ENCODE assay signal across 31 cellular contexts in genomic region chr7:52897708-52898107, GRCh38.
DNase-seq lines count a peak whose midpoint lies in the region; ATAC-seq and TF ChIP-seq lines count a peak whose summit lies in the region.
"Had no signal": no experiment of that assay in that cellular context is flagged by ENCODE, and none has a peak within 500 bp of the region (broad histone marks: within the 10 kb centered on the region; RNA-seq: fewer than 3 reads in every experiment).

No MANE protein-coding gene starts in this region.

- H4K20me1 ChIP-seq in osteoblast (ENCODE audit: insufficient read depth, low read length): no peaks in the 10 kb centered on the region

- no peak overlapping the region for H3K4me2 ChIP-seq in osteoblast (ENCODE audit: insufficient read depth, low read length)
- H3K4me2 ChIP-seq: A549, SK-N-SH had no signal

- TF ChIP-seq CTCF in astrocyte of the cerebellum (IDR thresholded peaks at IDR 0.05; ENCODE audit: low read depth, low read length, missing control alignments) (no peak), osteoblast (IDR thresholded peaks at IDR 0.05; ENCODE audit: extremely low read depth, low read depth, low read length) (no peak)

- H3K9me3 ChIP-seq in right cardiac atrium (ENCODE audit: control insufficient read depth, low read length) (no peaks in the 10 kb centered on the region), osteoblast (ENCODE audit: low read depth, low read length) (no peaks in the 10 kb centered on the region)
- H3K9me3 ChIP-seq: Caco-2, MG63, SK-N-SH had no signal

- H3K27me3 ChIP-seq in right cardiac atrium (ENCODE audit: control insufficient read depth, insufficient read depth) (no peaks in the 10 kb centered on the region), osteoblast (ENCODE audit: insufficient read depth, low read length) (no peaks in the 10 kb centered on the region)
- H3K27me3 ChIP-seq: MG63 had no signal

- H3K27ac ChIP-seq in right cardiac atrium (ENCODE audit: low read length): no peak overlapping the region
- H3K27ac ChIP-seq in osteoblast (ENCODE audit: low read depth, low read length): no peak overlapping the region
- H3K27ac ChIP-seq: A549, RWPE1 had no signal

- no peaks in the 10 kb centered on the region for H3K36me3 ChIP-seq in osteoblast (ENCODE audit: insufficient read depth, low read length)
- H3K36me3 ChIP-seq: MG63 had no signal

- DNase-seq in right cardiac atrium (peak; percentile 68 to 85 (median 81)), cardiac septum (ENCODE audit: low spot score) (no peak), astrocyte of the cerebellum (ENCODE audit: low read depth) (peak; percentile 26), osteoblast (ENCODE audit: insufficient read length, low spot score, missing footprints) (peak; percentile 13), ureter (ENCODE audit: low spot score) (peak; percentile 67), SHP77 treated with DMSO at 0.1 percent for 48 hours (lab: John Stamatoyannopoulos, UW) (no peak), medulla oblongata (ENCODE audit: extremely low spot score) (no peak), OCI-M2 (lab: John Stamatoyannopoulos, UW; ENCODE audit: unreplicated experiment) (no peak)
- DNase-seq: Caco-2; CD4-positive, alpha-beta memory T cell; DMS 273 treated with DMSO at 0.1 percent for 48 hours; DMS79; EL; GDM1; IMR-90; KG1; MG63; NCI-H1417; NCI-H1694; NCI-H2081 treated with DMSO at 0.1 percent for 48 hours; NCI-H2171 treated with DMSO at 0.1 percent for 48 hours; NCI-H345; NCI-H524; NCI-H748 treated with DMSO at 0.1 percent for 48 hours; NK-92 treated with Interleukin-12 subunit alpha and Interleukin-12 subunit beta, amount 100 ng/mL, for 24 hours; SK-N-SH; SW 1271 had no signal

- H3K4me3 ChIP-seq in right cardiac atrium (ENCODE audit: low read length) (no peak overlapping the region), astrocyte of the cerebellum (ENCODE audit: low read depth, low read length) (no peak overlapping the region), osteoblast (ENCODE audit: insufficient read depth, low read length) (no peak overlapping the region)
- H3K4me3 ChIP-seq: A549, GM12878, MG63 had no signal

- in situ Hi-C loops in astrocyte of the cerebellum (cut with HindIII; ENCODE audit: low sequenced_read_pairs): no loop called here

- 55% methylated on average over 5 of the region's 5 CpGs for WGBS in right cardiac atrium

- no peaks in the 10 kb centered on the region for H3K79me2 ChIP-seq in osteoblast (ENCODE audit: insufficient read depth, low read length)

- no peak overlapping the region for H2AFZ ChIP-seq in osteoblast (ENCODE audit: low read length)

- ATAC-seq in right cardiac atrium: peak; percentile 51 to 74
- ATAC-seq: A549, GM12878, HCT116 had no signal

- H3K4me1 ChIP-seq in right cardiac atrium (ENCODE audit: control insufficient read depth, insufficient read depth, low read length): no peaks in the 10 kb centered on the region
- no peaks in the 10 kb centered on the region for H3K4me1 ChIP-seq in osteoblast (ENCODE audit: insufficient read depth, low read length)
- H3K4me1 ChIP-seq: A549, Caco-2 had no signal

- intact Hi-C loops in right cardiac atrium (cut with DNase I) (no loop called here), cardiac septum (cut with DNase I) (no loop called here)

Comparison
In these comparisons a context has a peak if more than half of its experiments do, and no peak if none do; other contexts are left out.
1. DNase-seq: peak in right cardiac atrium (3 of 3), astrocyte of the cerebellum (single experiment), osteoblast (single experiment) and ureter (single experiment); none in cardiac septum (single experiment), SHP77 treated with DMSO at 0.1 percent for 48 hours (single experiment), medulla oblongata (single experiment) and OCI-M2 (single experiment).